ENCODE assay signal across 24 cellular contexts in genomic region chr11:76984741-76985140, GRCh38. TPM values are rescaled to one million over a fixed set of nuclear protein-coding genes. Genes with fewer than 3 reads are reported as not detected.
"Had no signal": no experiment of that assay in that cellular context is flagged by ENCODE, and none has a peak within 500 bp of the region (broad histone marks: within the 10 kb centered on the region; RNA-seq: fewer than 3 reads in every experiment).

No MANE protein-coding gene starts in this region.

- H3K27me3 ChIP-seq: body of pancreas, gastrocnemius medialis, heart left ventricle, neural progenitor cell, right atrium auricular region, transverse colon, vagina had no signal

- H3K4me1 Mint-ChIP-seq: activated CD4-positive, alpha-beta T cell treated with anti-CD3 and anti-CD28 coated beads, Interleukin-2, amount 10 ng/mL, durations not matched to agents 24 days and 14 days; activated T-helper 17 cell treated with anti-CD3 and anti-CD28 coated beads, Interleukin-2, amount 50 U/mL, for 72 hours; memory B cell; neural progenitor cell had no signal

- H3K9me3 ChIP-seq: body of pancreas, gastrocnemius medialis, heart left ventricle, prostate gland, right atrium auricular region, transverse colon, vagina had no signal

- ATAC-seq: activated CD8-positive, alpha-beta T cell treated with anti-CD3 and anti-CD28 coated beads for 36 hours; activated T-helper 17 cell treated with anti-CD3 and anti-CD28 coated beads, Interleukin-2, amount 50 U/mL, for 72 hours; body of pancreas; effector memory CD8-positive, alpha-beta T cell; gastrocnemius medialis; heart left ventricle; left ventricle myocardium superior; naive thymus-derived CD4-positive, alpha-beta T cell; stimulated activated naive CD8-positive, alpha-beta T cell treated with anti-CD3 and anti-CD28 coated beads, Interleukin-15, Interleukin-2, amounts not matched to agents 100 U/mL and 50 U/mL, for 24 hours had no signal

- H3K4me3 ChIP-seq: body of pancreas, gastrocnemius medialis, heart left ventricle, neural progenitor cell, prostate gland, right atrium auricular region, transverse colon, vagina had no signal

- H3K36me3 ChIP-seq: neural progenitor cell, prostate gland, right atrium auricular region, transverse colon, vagina had no signal

- H3K27ac ChIP-seq: body of pancreas, gastrocnemius medialis, heart left ventricle, neural progenitor cell, prostate gland, right atrium auricular region, transverse colon, vagina had no signal

- H3K4me1 ChIP-seq: body of pancreas, gastrocnemius medialis, heart left ventricle, neural progenitor cell, prostate gland, right atrium auricular region, vagina had no signal

- H3K27ac Mint-ChIP-seq: activated CD4-positive, alpha-beta T cell treated with anti-CD3 and anti-CD28 coated beads, Interleukin-2, amount 10 ng/mL, durations not matched to agents 24 days and 14 days; activated CD8-positive, alpha-beta T cell treated with anti-CD3 and anti-CD28 coated beads for 36 hours; activated T-helper 17 cell treated with anti-CD3 and anti-CD28 coated beads, Interleukin-2, amount 50 U/mL, for 72 hours; memory B cell; naive thymus-derived CD4-positive, alpha-beta T cell; neural progenitor cell had no signal

- H3K4me2 ChIP-seq: neural progenitor cell had no signal

- H3K27me3 Mint-ChIP-seq: activated CD4-positive, alpha-beta T cell treated with anti-CD3 and anti-CD28 coated beads, Interleukin-2, amount 10 ng/mL, durations not matched to agents 24 days and 14 days; activated CD8-positive, alpha-beta T cell treated with anti-CD3 and anti-CD28 coated beads for 36 hours; activated T-helper 17 cell treated with anti-CD3 and anti-CD28 coated beads, Interleukin-2, amount 50 U/mL, for 72 hours; effector memory CD8-positive, alpha-beta T cell; memory B cell; naive thymus-derived CD4-positive, alpha-beta T cell had no signal

- H2AFZ ChIP-seq: neural progenitor cell had no signal

- DNase-seq: activated CD8-positive, alpha-beta T cell treated with anti-CD3 and anti-CD28 coated beads for 36 hours; activated naive CD4-positive, alpha-beta T cell treated with Interleukin-2 at 50 U/mL for 16 hours; activated T-cell treated with anti-CD3 and anti-CD28 coated beads, Interleukin-2, amount 50 U/mL, for 1 hour; body of pancreas; caudate nucleus; effector memory CD8-positive, alpha-beta T cell; gastrocnemius medialis; heart left ventricle; kidney glomerular epithelial cell; left ventricle myocardium superior; naive thymus-derived CD4-positive, alpha-beta T cell; stimulated activated naive CD8-positive, alpha-beta T cell treated with anti-CD3 and anti-CD28 coated beads, Interleukin-15, Interleukin-2, amounts not matched to agents 100 U/mL and 50 U/mL, for 24 hours; T1000; transverse colon had no signal

- H3K9me3 Mint-ChIP-seq: activated CD4-positive, alpha-beta T cell treated with anti-CD3 and anti-CD28 coated beads, Interleukin-2, amount 10 ng/mL, durations not matched to agents 24 days and 14 days; activated CD8-positive, alpha-beta T cell treated with anti-CD3 and anti-CD28 coated beads for 36 hours; activated T-helper 17 cell treated with anti-CD3 and anti-CD28 coated beads, Interleukin-2, amount 50 U/mL, for 72 hours; effector memory CD8-positive, alpha-beta T cell; memory B cell; naive thymus-derived CD4-positive, alpha-beta T cell; neural progenitor cell had no signal

- H3K36me3 Mint-ChIP-seq: neural progenitor cell had no signal

- H3K9ac ChIP-seq: neural progenitor cell had no signal

- H3K4me3 Mint-ChIP-seq: activated CD4-positive, alpha-beta T cell treated with anti-CD3 and anti-CD28 coated beads, Interleukin-2, amount 10 ng/mL, durations not matched to agents 24 days and 14 days; activated CD8-positive, alpha-beta T cell treated with anti-CD3 and anti-CD28 coated beads for 36 hours; activated T-helper 17 cell treated with anti-CD3 and anti-CD28 coated beads, Interleukin-2, amount 50 U/mL, for 72 hours; effector memory CD8-positive, alpha-beta T cell; memory B cell; naive thymus-derived CD4-positive, alpha-beta T cell; neural progenitor cell had no signal

RNA-seq across cellular contexts. Expression of gene B3GNT6, which starts 49.5 kb away (rescaled TPM):
- total RNA-seq: activated CD4-positive, alpha-beta T cell treated with anti-CD3 and anti-CD28 coated beads, Interleukin-2, amount 10 ng/mL, durations not matched to agents 24 days and 14 days; activated CD8-positive, alpha-beta T cell treated with anti-CD3 and anti-CD28 coated beads for 36 hours; activated T-helper 17 cell treated with anti-CD3 and anti-CD28 coated beads, Interleukin-2, amount 50 U/mL, for 72 hours; body of pancreas; dermis microvascular lymphatic vessel endothelial cell; heart left ventricle; left ventricle myocardium superior; mucosa of gallbladder; naive thymus-derived CD4-positive, alpha-beta T cell; osteoblast; right atrium auricular region; vagina had no signal
- polyA plus RNA-seq: heart left ventricle; naive thymus-derived CD4-positive, alpha-beta T cell had no signal
